ENCODE assay signal across 7 cellular contexts in the genomic region with DNA sequence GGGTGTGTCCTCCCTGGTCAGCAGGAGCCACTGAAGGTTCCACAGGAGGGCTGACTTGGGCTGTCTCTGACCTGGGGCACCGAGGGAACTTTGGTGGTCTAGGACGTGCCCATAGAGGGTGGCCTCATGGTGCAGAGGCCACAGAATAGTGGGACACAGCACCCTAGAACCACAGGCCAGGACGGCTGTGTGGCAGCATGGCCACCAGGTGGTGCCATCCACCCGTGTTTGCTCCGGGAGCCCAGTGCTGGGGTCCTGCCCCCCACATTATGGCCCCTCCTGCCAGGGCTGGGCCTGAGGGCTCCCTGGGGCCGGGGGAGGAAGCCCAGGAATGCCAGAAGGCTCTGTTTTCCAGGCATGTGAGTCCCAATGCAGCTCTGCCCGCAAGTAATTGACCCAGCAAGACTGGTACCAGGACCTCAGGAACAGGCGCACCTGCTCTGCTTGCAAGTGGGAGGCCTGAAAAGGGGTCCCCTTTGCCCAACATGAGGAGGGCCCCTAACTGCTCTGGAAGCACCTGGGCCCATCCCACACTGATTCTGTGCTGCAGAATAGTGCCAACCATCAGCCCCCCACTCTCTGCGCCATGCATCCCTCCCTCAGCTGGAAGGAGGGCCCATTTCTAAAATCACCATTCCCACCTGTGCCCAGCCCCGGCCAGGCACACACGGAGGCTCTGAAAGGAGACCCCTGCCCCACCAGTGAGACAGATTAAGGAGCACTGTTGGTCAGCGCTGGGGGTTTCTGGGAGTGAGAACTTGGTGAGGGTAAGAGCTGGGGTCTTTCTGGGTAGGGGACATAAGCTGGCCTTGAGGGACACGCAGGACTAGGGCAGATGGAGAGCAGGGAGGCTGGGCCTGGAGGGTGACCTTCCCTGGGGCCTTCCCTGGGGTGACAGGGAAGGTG.
DNase-seq lines count a peak whose midpoint lies in the region; ATAC-seq, FAIRE-seq and TF ChIP-seq lines count a peak whose summit lies in the region.
"Not testable (repeated sequence)": the region's sequence is repeated elsewhere in the genome, so short reads cannot be mapped to it uniquely, and the experiment has no call there.

No MANE protein-coding gene starts in this region.

- H3K4me3 Mint-ChIP-seq in activated naive CD4-positive, alpha-beta T cell treated with anti-CD3 and anti-CD28 coated beads, Interleukin-2, amount 10 ng/mL, durations not matched to agents 7 days and 5 days: not testable (repeated sequence)

- peaks cover 25% of the 10 kb centered on the region for H3K27me3 Mint-ChIP-seq in activated naive CD4-positive, alpha-beta T cell treated with anti-CD3 and anti-CD28 coated beads, Interleukin-2, amount 10 ng/mL, durations not matched to agents 7 days and 5 days

- TF ChIP-seq CTCF in kidney (IDR thresholded peaks at IDR 0.05; ENCODE audit: borderline replicate concordance, extremely low read depth, insufficient read depth) (peak; percentile 50), retinal pigment epithelial cell (conservative IDR thresholded peaks at IDR 0.05; ENCODE audit: low read depth, low read length) (peak; percentile 78)

- H3K4me1 Mint-ChIP-seq in activated naive CD4-positive, alpha-beta T cell treated with anti-CD3 and anti-CD28 coated beads, Interleukin-2, amount 10 ng/mL, durations not matched to agents 7 days and 5 days: not testable (repeated sequence)

- intact Hi-C loops in kidney (cut with DNase I): not testable (repeated sequence)

- not testable (repeated sequence) for H3K4me1 ChIP-seq in kidney (ENCODE audit: control insufficient read depth in 1 of 2, insufficient read depth in 1 of 2, low read depth in 1 of 2, low read length in 2 of 2)

- H3K27ac ChIP-seq in kidney (ENCODE audit: low read depth in 2 of 2, low read length in 2 of 2): not testable (repeated sequence)

- CTCF ChIA-PET in activated naive CD4-positive, alpha-beta T cell treated with anti-CD3 and anti-CD28 coated beads, Interleukin-2, amount 10 ng/mL, durations not matched to agents 7 days and 5 days (lab: Charles Lee): interaction anchor here (0.6 to 1.5 kb wide), 7 partner anchors 11 to 233 kb away, joined by 3 to 6 read pairs (median 3); no protein-coding TSS in a partner anchor

- H3K36me3 Mint-ChIP-seq in activated naive CD4-positive, alpha-beta T cell treated with anti-CD3 and anti-CD28 coated beads, Interleukin-2, amount 10 ng/mL, durations not matched to agents 7 days and 5 days: not testable (repeated sequence)

- H3K4me3 ChIP-seq in kidney (ENCODE audit: low read length in 2 of 2); retinal pigment epithelial cell (ENCODE audit: low read length): not testable (repeated sequence)

- not testable (repeated sequence) for H3K9ac ChIP-seq in kidney (ENCODE audit: low read length in 2 of 2)

- DNase-seq in EH (ENCODE audit: low read depth): peak; percentile 30
- DNase-seq in HuH-7.5 (ENCODE audit: low spot score): peak; percentile 85
- DNase-seq in activated naive CD4-positive, alpha-beta T cell treated with anti-CD3 and anti-CD28 coated beads, Interleukin-2, amount 10 ng/mL, durations not matched to agents 7 days and 5 days: peak; percentile 53
- peak; percentile 58 for DNase-seq in epidermal melanocyte (ENCODE audit: insufficient read length, low spot score)
- DNase-seq in kidney; retinal pigment epithelial cell (ENCODE audit: low read depth): not testable (repeated sequence)

- not testable (repeated sequence) for H3K36me3 ChIP-seq in kidney (ENCODE audit: control insufficient read depth in 1 of 2, insufficient read depth in 2 of 2, low read length in 2 of 2)

- ATAC-seq in SK-N-SH treated with all-trans-retinoic acid at 6 μM for 48 hours: peak; percentile 79

- not testable (repeated sequence) for H3K9me3 Mint-ChIP-seq in activated naive CD4-positive, alpha-beta T cell treated with anti-CD3 and anti-CD28 coated beads, Interleukin-2, amount 10 ng/mL, durations not matched to agents 7 days and 5 days

- not testable (repeated sequence) for H3K9me3 ChIP-seq in kidney (ENCODE audit: control insufficient read depth in 1 of 2, low read length in 2 of 2)

- not testable (repeated sequence) for FAIRE-seq in kidney (lab: Jason Lieb, UNC)

- H3K27ac Mint-ChIP-seq in activated naive CD4-positive, alpha-beta T cell treated with anti-CD3 and anti-CD28 coated beads, Interleukin-2, amount 10 ng/mL, durations not matched to agents 7 days and 5 days: not testable (repeated sequence)
